ENCODE assay signal across 1 cellular context in the genomic region with DNA sequence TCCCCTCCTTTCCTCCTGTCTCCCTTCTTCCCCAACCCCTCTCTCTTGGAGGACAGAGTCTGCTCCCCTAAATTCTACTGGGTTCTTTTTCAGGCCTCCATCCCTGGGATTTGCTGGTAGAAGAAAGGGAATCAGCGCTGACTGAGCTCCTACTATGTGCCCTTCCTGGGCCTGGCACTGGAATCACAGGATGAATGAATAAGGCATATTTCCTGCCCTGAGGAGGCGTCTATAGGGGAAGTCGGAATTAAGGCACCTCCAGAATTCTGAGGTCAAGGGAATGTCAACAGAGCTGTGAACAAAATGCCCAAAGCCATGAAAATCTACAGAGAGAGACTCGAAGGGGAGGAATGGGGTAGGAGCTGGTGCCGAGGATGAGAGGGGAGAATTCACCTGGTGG.
TF ChIP-seq lines count a peak whose summit lies in the region.

No MANE protein-coding gene starts in this region.

TF ChIP-seq in GM23338, 12 proteins besides CTCF, POLR2A, EP300 and RAD21 (continued from another document):
- no peak for TF ChIP-seq ETS1 (IDR thresholded peaks at IDR 0.05)
- TF ChIP-seq, protein P1, sequence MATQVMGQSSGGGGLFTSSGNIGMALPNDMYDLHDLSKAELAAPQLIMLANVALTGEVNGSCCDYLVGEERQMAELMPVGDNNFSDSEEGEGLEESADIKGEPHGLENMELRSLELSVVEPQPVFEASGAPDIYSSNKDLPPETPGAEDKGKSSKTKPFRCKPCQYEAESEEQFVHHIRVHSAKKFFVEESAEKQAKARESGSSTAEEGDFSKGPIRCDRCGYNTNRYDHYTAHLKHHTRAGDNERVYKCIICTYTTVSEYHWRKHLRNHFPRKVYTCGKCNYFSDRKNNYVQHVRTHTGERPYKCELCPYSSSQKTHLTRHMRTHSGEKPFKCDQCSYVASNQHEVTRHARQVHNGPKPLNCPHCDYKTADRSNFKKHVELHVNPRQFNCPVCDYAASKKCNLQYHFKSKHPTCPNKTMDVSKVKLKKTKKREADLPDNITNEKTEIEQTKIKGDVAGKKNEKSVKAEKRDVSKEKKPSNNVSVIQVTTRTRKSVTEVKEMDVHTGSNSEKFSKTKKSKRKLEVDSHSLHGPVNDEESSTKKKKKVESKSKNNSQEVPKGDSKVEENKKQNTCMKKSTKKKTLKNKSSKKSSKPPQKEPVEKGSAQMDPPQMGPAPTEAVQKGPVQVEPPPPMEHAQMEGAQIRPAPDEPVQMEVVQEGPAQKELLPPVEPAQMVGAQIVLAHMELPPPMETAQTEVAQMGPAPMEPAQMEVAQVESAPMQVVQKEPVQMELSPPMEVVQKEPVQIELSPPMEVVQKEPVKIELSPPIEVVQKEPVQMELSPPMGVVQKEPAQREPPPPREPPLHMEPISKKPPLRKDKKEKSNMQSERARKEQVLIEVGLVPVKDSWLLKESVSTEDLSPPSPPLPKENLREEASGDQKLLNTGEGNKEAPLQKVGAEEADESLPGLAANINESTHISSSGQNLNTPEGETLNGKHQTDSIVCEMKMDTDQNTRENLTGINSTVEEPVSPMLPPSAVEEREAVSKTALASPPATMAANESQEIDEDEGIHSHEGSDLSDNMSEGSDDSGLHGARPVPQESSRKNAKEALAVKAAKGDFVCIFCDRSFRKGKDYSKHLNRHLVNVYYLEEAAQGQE (IDR thresholded peaks at IDR 0.05; ENCODE audit: unreplicated experiment): no peak
